In the genomic region with DNA sequence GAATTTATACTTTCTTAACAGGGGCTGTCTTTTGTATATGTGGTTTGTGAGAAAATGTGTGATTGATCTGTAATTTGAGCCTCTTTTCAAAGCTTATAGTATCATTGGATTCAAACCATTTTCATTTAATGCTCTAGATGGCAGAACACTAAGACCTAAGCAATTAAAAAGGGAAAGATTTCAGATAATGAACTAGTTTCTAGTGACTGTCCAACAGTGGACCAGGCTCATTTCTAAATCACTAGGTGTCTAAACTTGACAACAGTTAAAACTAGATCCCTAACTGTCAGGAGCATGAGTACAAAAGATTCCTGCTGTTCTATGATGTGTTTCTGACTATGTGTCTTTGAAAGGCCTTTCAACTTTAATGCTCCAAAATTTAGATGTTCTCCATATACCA, we compare ENCODE assay signal across 2 cellular contexts.
TF ChIP-seq lines count a peak whose summit lies in the region.

No MANE protein-coding gene starts in this region.

TF ChIP-seq in liver, 16 proteins besides CTCF, POLR2A, EP300 and RAD21:
- TF ChIP-seq YY1 (IDR thresholded peaks at IDR 0.05) (no peak), FOXA1 (IDR thresholded peaks at IDR 0.05) (no peak), TAF1 (conservative IDR thresholded peaks at IDR 0.05) (no peak), RXRA (IDR thresholded peaks at IDR 0.05) (no peak)
- TF ChIP-seq, protein P1, sequence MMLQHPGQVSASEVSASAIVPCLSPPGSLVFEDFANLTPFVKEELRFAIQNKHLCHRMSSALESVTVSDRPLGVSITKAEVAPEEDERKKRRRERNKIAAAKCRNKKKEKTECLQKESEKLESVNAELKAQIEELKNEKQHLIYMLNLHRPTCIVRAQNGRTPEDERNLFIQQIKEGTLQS (IDR thresholded peaks at IDR 0.05): no peak

TF ChIP-seq in HepG2, 621 proteins besides CTCF, POLR2A, EP300 and RAD21:
- no peak for TF ChIP-seq CHD2 (IDR thresholded peaks at IDR 0.05; ENCODE audit: low read depth, low read length)
- no peak for TF ChIP-seq ZBTB7B (CRISPR knock-in tag; IDR thresholded peaks at IDR 0.05)
- TF ChIP-seq ZNF335 (CRISPR knock-in tag; IDR thresholded peaks at IDR 0.05): no peak
